11 cellular contexts compared by ENCODE assay signal in the genomic region with DNA sequence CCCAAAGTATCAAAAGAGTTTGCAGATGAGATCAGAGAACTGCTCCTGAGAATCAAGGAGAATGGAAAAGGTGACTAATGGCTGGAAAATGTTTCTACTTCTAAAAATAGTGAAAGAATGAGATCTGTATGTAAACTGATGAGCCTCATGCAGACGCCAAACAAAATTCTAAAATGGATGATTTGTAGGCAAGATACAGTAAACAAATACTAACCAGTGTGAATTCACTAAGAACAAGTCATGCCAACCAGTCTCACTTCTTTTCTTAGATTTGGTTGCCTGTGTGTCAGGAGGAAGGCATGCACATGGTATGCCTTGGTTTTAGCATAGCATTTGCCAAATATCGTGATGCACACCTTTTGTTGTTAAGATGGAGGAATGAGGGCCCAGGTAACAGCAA.
DNase-seq lines count a peak whose midpoint lies in the region; ATAC-seq and TF ChIP-seq lines count a peak whose summit lies in the region.
"Had no signal": no experiment of that assay in that cellular context is flagged by ENCODE, and none has a peak within 500 bp of the region (broad histone marks: within the 10 kb centered on the region; RNA-seq: fewer than 3 reads in every experiment).

No MANE protein-coding gene starts in this region.

- H2BK12ac ChIP-seq in trophoblast cell (ENCODE audit: low read length): no peak overlapping the region

- peaks cover 15 to 23% of the 10 kb centered on the region in 2 experiments for H3K4me1 ChIP-seq in trophoblast cell (ENCODE audit: control insufficient read depth in 1 of 2, insufficient read depth in 2 of 2, low read length in 2 of 2)

- POLR2A ChIA-PET in RWPE1 (lab: Yijun Ruan, JAX; ENCODE audit: low non-redundant PET): no interaction called here

- DNase-seq in GM03348 (ENCODE audit: low spot score) (peak; percentile 31), RWPE1 (ENCODE audit: low spot score) (peak; percentile 52), epithelial cell of prostate (ENCODE audit: low read depth, low spot score) (peak; percentile 60), trophoblast cell (peak; percentile 79 to 93), NOMO-1 treated with DMSO at 0.1 percent for 48 hours (lab: John Stamatoyannopoulos, UW; ENCODE audit: unreplicated experiment) (no peak)
- no peak for DNase-seq in activated CD8-positive, alpha-beta memory T cell treated with anti-CD3 and anti-CD28 coated beads, Interleukin-2, amount 10 ng/mL, durations not matched to agents 7 days and 5 days
- DNase-seq: activated naive CD4-positive, alpha-beta T cell; left lung; NCI-H1930 had no signal

- H3K79me1 ChIP-seq in trophoblast cell (ENCODE audit: low read length): peaks cover 11% of the 10 kb centered on the region

- no peak overlapping the region for H2BK120ac ChIP-seq in trophoblast cell (ENCODE audit: insufficient read depth, low read length, poor library complexity)

- no peaks in the 10 kb centered on the region for H3K9me3 ChIP-seq in trophoblast cell (ENCODE audit: insufficient read depth, low read depth, low read length)
- H3K9me3 ChIP-seq: left lung had no signal

- H3K14ac ChIP-seq in trophoblast cell (ENCODE audit: low read length): no peak overlapping the region

- no peaks in the 10 kb centered on the region for H3K27me3 ChIP-seq in trophoblast cell (ENCODE audit: insufficient read depth, low read length)
- H3K27me3 ChIP-seq: left lung had no signal

- H3K27ac ChIP-seq in RWPE1: no peak overlapping the region
- peak overlapping the region; percentile 30 for H3K27ac ChIP-seq in epithelial cell of prostate
- H3K27ac ChIP-seq in trophoblast cell (ENCODE audit: low read depth, low read length): peak overlapping the region; percentile 64
- H3K27ac ChIP-seq: left lung had no signal

- CTCF ChIA-PET in RWPE1 (lab: Yijun Ruan, JAX): no interaction called here
- CTCF ChIA-PET in activated CD8-positive, alpha-beta memory T cell treated with anti-CD3 and anti-CD28 coated beads, Interleukin-2, amount 10 ng/mL, durations not matched to agents 7 days and 5 days (lab: Charles Lee): no interaction called here

- H3K9ac ChIP-seq in trophoblast cell (ENCODE audit: low read length): no peak overlapping the region

- peaks cover 1% of the 10 kb centered on the region for H3K79me2 ChIP-seq in trophoblast cell (ENCODE audit: control insufficient read depth, insufficient read depth, low read length, poor library complexity)

- H4K8ac ChIP-seq in trophoblast cell (ENCODE audit: low read depth, low read length): no peak overlapping the region

- no peak overlapping the region for H3K18ac ChIP-seq in trophoblast cell (ENCODE audit: low read length)

- H4K91ac ChIP-seq in trophoblast cell (ENCODE audit: low read depth, low read length): no peak overlapping the region

- no peak overlapping the region for H3K27ac Mint-ChIP-seq in activated CD8-positive, alpha-beta memory T cell treated with anti-CD3 and anti-CD28 coated beads, Interleukin-2, amount 10 ng/mL, durations not matched to agents 7 days and 5 days

- no peak overlapping the region for H3K4me3 ChIP-seq in trophoblast cell (ENCODE audit: low read depth, low read length)
- H3K4me3 ChIP-seq: left lung had no signal

- no peak overlapping the region for H2AFZ ChIP-seq in trophoblast cell (ENCODE audit: insufficient read depth, low read length, poor library complexity)

- H2BK5ac ChIP-seq in trophoblast cell (ENCODE audit: low read depth, low read length, poor library complexity): no peak overlapping the region

- WGBS in trophoblast cell (ENCODE audit: extremely low coverage, insufficient coverage, insufficient read length): no CpG with 5 or more reads among the region's 2 CpGs

- H4K12ac ChIP-seq in trophoblast cell (ENCODE audit: low read depth, low read length): no peak overlapping the region

- no peak for TF ChIP-seq CTCF in RWPE1 (conservative IDR thresholded peaks at IDR 0.05; ENCODE audit: low read depth)

- peaks cover 34% of the 10 kb centered on the region for H3K4me1 Mint-ChIP-seq in activated CD8-positive, alpha-beta memory T cell treated with anti-CD3 and anti-CD28 coated beads, Interleukin-2, amount 10 ng/mL, durations not matched to agents 7 days and 5 days

- no peak overlapping the region for H2AK5ac ChIP-seq in trophoblast cell (ENCODE audit: low read length)

- H3K27me3 Mint-ChIP-seq in activated CD8-positive, alpha-beta memory T cell treated with anti-CD3 and anti-CD28 coated beads, Interleukin-2, amount 10 ng/mL, durations not matched to agents 7 days and 5 days: no peaks in the 10 kb centered on the region

- ATAC-seq in GM19395 (IDR thresholded peaks at IDR 0.05; ENCODE audit: unreplicated experiment): no peak
- no peak for ATAC-seq in activated CD8-positive, alpha-beta memory T cell treated with anti-CD3 and anti-CD28 coated beads, Interleukin-2, amount 10 ng/mL, durations not matched to agents 7 days and 5 days
- no peak for ATAC-seq in GM18858 (IDR thresholded peaks at IDR 0.05; ENCODE audit: unreplicated experiment)
- ATAC-seq: left lung had no signal

- peaks cover 2% of the 10 kb centered on the region for H3K9me3 Mint-ChIP-seq in activated CD8-positive, alpha-beta memory T cell treated with anti-CD3 and anti-CD28 coated beads, Interleukin-2, amount 10 ng/mL, durations not matched to agents 7 days and 5 days (ENCODE audit: low read depth)

- H3K4me2 ChIP-seq in trophoblast cell (ENCODE audit: low read length): peak overlapping the region; percentile 25

- no peak overlapping the region for H3K4me3 Mint-ChIP-seq in activated CD8-positive, alpha-beta memory T cell treated with anti-CD3 and anti-CD28 coated beads, Interleukin-2, amount 10 ng/mL, durations not matched to agents 7 days and 5 days

- no peak overlapping the region for H3K4ac ChIP-seq in trophoblast cell (ENCODE audit: low read depth, low read length)

- no peaks in the 10 kb centered on the region for H3K36me3 ChIP-seq in trophoblast cell (ENCODE audit: control insufficient read depth in 1 of 2, insufficient read depth in 2 of 2, low read length in 2 of 2)
- H3K36me3 ChIP-seq: left lung had no signal

- H3K23ac ChIP-seq in trophoblast cell (ENCODE audit: low read length): no peak overlapping the region

- H3K36me3 Mint-ChIP-seq in activated CD8-positive, alpha-beta memory T cell treated with anti-CD3 and anti-CD28 coated beads, Interleukin-2, amount 10 ng/mL, durations not matched to agents 7 days and 5 days: peaks cover 11% of the 10 kb centered on the region

Comparison
In these comparisons a context has a peak if more than half of its experiments do, and no peak if none do; other contexts are left out.
1. DNase-seq: peak in GM03348 (single experiment), RWPE1 (single experiment), epithelial cell of prostate (single experiment) and trophoblast cell (2 of 2); none in NOMO-1 treated with DMSO at 0.1 percent for 48 hours (single experiment) and activated CD8-positive, alpha-beta memory T cell treated with anti-CD3 and anti-CD28 coated beads, Interleukin-2, amount 10 ng/mL, durations not matched to agents 7 days and 5 days (single experiment).